Comparison of ENCODE assay signal across 9 cellular contexts in genomic region chr1:16026723-16027484, GRCh38.
DNase-seq lines count a peak whose midpoint lies in the region; ATAC-seq lines count a peak whose summit lies in the region.
"Had no signal": no experiment of that assay in that cellular context is flagged by ENCODE, and none has a peak within 500 bp of the region (broad histone marks: within the 10 kb centered on the region; RNA-seq: fewer than 3 reads in every experiment).

No MANE protein-coding gene starts in this region.

- no peak overlapping the region for H3K27ac ChIP-seq in iPS-18a (ENCODE audit: low read length)
- H3K27ac ChIP-seq: HL-60 had no signal

- no peak for ATAC-seq in GM18907 (IDR thresholded peaks at IDR 0.05; ENCODE audit: unreplicated experiment)

- no peak overlapping the region for H3K9ac ChIP-seq in iPS-18a (ENCODE audit: low read length)

- H3K4me3 ChIP-seq in iPS-18a (ENCODE audit: low read length): peak overlapping the region; percentile 50

- H3K27me3 ChIP-seq in iPS-18a (ENCODE audit: control insufficient read depth, insufficient read depth, low read length): no peaks in the 10 kb centered on the region

- H3K9me3 ChIP-seq in iPS-18a (ENCODE audit: control insufficient read depth, low read depth, low read length): no peaks in the 10 kb centered on the region

- DNase-seq in NCI-H1417 (lab: John Stamatoyannopoulos, UW) (peak in 2 of 3 experiments; percentile 25 to 52), NCI-H1417 treated with DMSO at 0.1 percent for 48 hours (lab: John Stamatoyannopoulos, UW) (no peak), middle frontal gyrus (ENCODE audit: extremely low spot score, low spot score) (no peak), UCSD-AML1 (lab: John Stamatoyannopoulos, UW; ENCODE audit: unreplicated experiment) (no peak)
- peak; percentile 57 for DNase-seq in activated CD8-positive, alpha-beta memory T cell treated with anti-CD3 and anti-CD28 coated beads, Interleukin-2, amount 50 U/mL, for 4 hours
- peak; percentile 4 for DNase-seq in stimulated activated naive CD4-positive, alpha-beta T cell treated with Interleukin-2 at 50 U/mL for 16 hours (lab: John Stamatoyannopoulos, UW)

- H3K4me1 ChIP-seq in iPS-18a (ENCODE audit: control insufficient read depth, low read depth, low read length): peaks cover 7% of the 10 kb centered on the region

- H3K36me3 ChIP-seq in iPS-18a (ENCODE audit: control insufficient read depth, low read depth, low read length): no peaks in the 10 kb centered on the region

Comparison
In these comparisons a context has a peak if more than half of its experiments do, and no peak if none do; other contexts are left out.
1. DNase-seq: peak in NCI-H1417 (2 of 3), activated CD8-positive, alpha-beta memory T cell treated with anti-CD3 and anti-CD28 coated beads, Interleukin-2, amount 50 U/mL, for 4 hours (single experiment) and stimulated activated naive CD4-positive, alpha-beta T cell treated with Interleukin-2 at 50 U/mL for 16 hours (single experiment); none in NCI-H1417 treated with DMSO at 0.1 percent for 48 hours (single experiment), middle frontal gyrus (single experiment) and UCSD-AML1 (single experiment).